7 cellular contexts compared by ENCODE assay signal in genomic region chr7:30143748-30144251, GRCh38. TPM values are rescaled to one million over a fixed set of nuclear protein-coding genes. Genes with fewer than 3 reads are reported as not detected.
DNase-seq lines count a peak whose midpoint lies in the region; ATAC-seq, FAIRE-seq and TF ChIP-seq lines count a peak whose summit lies in the region.

No MANE protein-coding gene starts in this region.

- WGBS in mesenchymal stem cell, result 95% methylated on average over 1 of the region's 1 CpG
- WGBS in aorta, 2 donors, result 93 to 95% methylated on average over 1 of the region's 1 CpG

- H3K4me2 ChIP-seq in neural progenitor cell (no peak overlapping the region), mesenchymal stem cell (ENCODE audit: low read length, poor library complexity, severe bottlenecking) (no peak overlapping the region)

- no peak overlapping the region for H3K4me3 Mint-ChIP-seq in stimulated activated naive CD8-positive, alpha-beta T cell treated with anti-CD3 and anti-CD28 coated beads, Interleukin-15, Interleukin-2, amounts not matched to agents 100 ng/mL and 50 ng/mL, for 24 hours
- H3K4me3 Mint-ChIP-seq in neural progenitor cell, result no peak overlapping the region

- peak overlapping the region; percentile 5 for H3K27ac Mint-ChIP-seq in stimulated activated naive CD8-positive, alpha-beta T cell treated with anti-CD3 and anti-CD28 coated beads, Interleukin-15, Interleukin-2, amounts not matched to agents 100 ng/mL and 50 ng/mL, for 24 hours
- H3K27ac Mint-ChIP-seq in neural progenitor cell, result no peak overlapping the region

- H2AK5ac ChIP-seq in mesenchymal stem cell (ENCODE audit: low read length, severe bottlenecking), result no peak overlapping the region

- intact Hi-C loops in aorta (cut with DNase I), result no loop called here

- H3F3A ChIP-seq in neural progenitor cell (ENCODE audit: low read depth), result peaks cover 4% of the 10 kb centered on the region

- H4K20me1 ChIP-seq in neural progenitor cell (ENCODE audit: low read depth), result peaks cover 11% of the 10 kb centered on the region

- no peak overlapping the region for H3K14ac ChIP-seq in mesenchymal stem cell (ENCODE audit: low read length in 2 of 2)

- H2BK15ac ChIP-seq in mesenchymal stem cell (ENCODE audit: low read depth, poor library complexity, severe bottlenecking), result no peak overlapping the region

- no peaks in the 10 kb centered on the region for H3K9me3 ChIP-seq in neural progenitor cell (ENCODE audit: low read depth)
- H3K9me3 ChIP-seq in mesenchymal stem cell (ENCODE audit: control insufficient read depth, low read length), result no peaks in the 10 kb centered on the region
- H3K9me3 ChIP-seq in aorta (ENCODE audit: control insufficient read depth, low read length), result no peaks in the 10 kb centered on the region

- peaks cover 4% of the 10 kb centered on the region for H3K36me3 ChIP-seq in bronchial epithelial cell (ENCODE audit: control insufficient read depth, insufficient read depth, low read length)
- no peaks in the 10 kb centered on the region for H3K36me3 ChIP-seq in neural progenitor cell
- peaks cover 0 to 8% of the 10 kb centered on the region in 2 experiments for H3K36me3 ChIP-seq in mesenchymal stem cell (ENCODE audit: control insufficient read depth in 1 of 2, insufficient read depth in 2 of 2, low read depth in 1 of 2, low read length in 2 of 2)
- H3K36me3 ChIP-seq in aorta (ENCODE audit: control insufficient read depth in 1 of 2, insufficient read depth in 2 of 2, low read length in 1 of 2), result no peaks in the 10 kb centered on the region

- no peak overlapping the region for H3K4me3 ChIP-seq in HL-60 (replicated peaks; ENCODE audit: insufficient read depth, low read length)
- H3K4me3 ChIP-seq in bronchial epithelial cell (ENCODE audit: low read depth, low read length), result no peak overlapping the region
- H3K4me3 ChIP-seq in neural progenitor cell, result no peak overlapping the region
- no peak overlapping the region for H3K4me3 ChIP-seq in mesenchymal stem cell (ENCODE audit: insufficient read depth in 1 of 2, low read depth in 1 of 2, low read length in 2 of 2)
- H3K4me3 ChIP-seq in aorta (ENCODE audit: low read length in 2 of 2), result no peak overlapping the region

- no peak overlapping the region for H3K4ac ChIP-seq in mesenchymal stem cell (ENCODE audit: low read depth in 1 of 2, low read length in 2 of 2)

- H2AFZ ChIP-seq in neural progenitor cell (replicated peaks) (no peak overlapping the region), mesenchymal stem cell (ENCODE audit: low read depth, low read length) (no peak overlapping the region)

- H3K79me2 ChIP-seq in neural progenitor cell (ENCODE audit: low read depth), result peaks cover 7% of the 10 kb centered on the region

- H3K79me1 ChIP-seq in mesenchymal stem cell (replicated peaks; ENCODE audit: low read length, poor library complexity, severe bottlenecking), result peaks cover 10% of the 10 kb centered on the region

- H2BK120ac ChIP-seq in mesenchymal stem cell (ENCODE audit: low read depth, low read length), result no peak overlapping the region

- H3K9me3 Mint-ChIP-seq in stimulated activated naive CD8-positive, alpha-beta T cell treated with anti-CD3 and anti-CD28 coated beads, Interleukin-15, Interleukin-2, amounts not matched to agents 100 ng/mL and 50 ng/mL, for 24 hours, result no peaks in the 10 kb centered on the region
- H3K9me3 Mint-ChIP-seq in neural progenitor cell, result no peaks in the 10 kb centered on the region

- no peak overlapping the region for H4K91ac ChIP-seq in mesenchymal stem cell (ENCODE audit: low read length)

- H3K4me1 ChIP-seq in neural progenitor cell (peaks cover 23% of the 10 kb centered on the region), mesenchymal stem cell (ENCODE audit: control insufficient read depth, insufficient read depth, low read depth, low read length) (peaks cover 4% of the 10 kb centered on the region), aorta (ENCODE audit: control insufficient read depth in 1 of 2, insufficient read depth in 2 of 2, low read length in 2 of 2) (peaks cover 4 to 10% of the 10 kb centered on the region in 2 donors)

- H3K9ac ChIP-seq in neural progenitor cell (no peak overlapping the region), mesenchymal stem cell (ENCODE audit: low read length) (no peak overlapping the region)

- no peak overlapping the region for H4K8ac ChIP-seq in mesenchymal stem cell (ENCODE audit: low read length)

- H2BK12ac ChIP-seq in mesenchymal stem cell (ENCODE audit: low read length in 2 of 2), result no peak overlapping the region

- peaks cover 19% of the 10 kb centered on the region for H3K4me1 Mint-ChIP-seq in stimulated activated naive CD8-positive, alpha-beta T cell treated with anti-CD3 and anti-CD28 coated beads, Interleukin-15, Interleukin-2, amounts not matched to agents 100 ng/mL and 50 ng/mL, for 24 hours (ENCODE audit: low read depth)
- H3K4me1 Mint-ChIP-seq in neural progenitor cell, result no peaks in the 10 kb centered on the region

- H3K36me3 Mint-ChIP-seq in stimulated activated naive CD8-positive, alpha-beta T cell treated with anti-CD3 and anti-CD28 coated beads, Interleukin-15, Interleukin-2, amounts not matched to agents 100 ng/mL and 50 ng/mL, for 24 hours (ENCODE audit: low read depth), result no peaks in the 10 kb centered on the region
- no peaks in the 10 kb centered on the region for H3K36me3 Mint-ChIP-seq in neural progenitor cell

- ATAC-seq in aorta (ENCODE audit: low FRiP score), result no peak

- H3K18ac ChIP-seq in mesenchymal stem cell (ENCODE audit: low read depth in 1 of 2, low read length in 2 of 2), result no peak overlapping the region

- no peak for DNase-seq in HL-60 (ENCODE audit: low read depth in 1 of 2, low spot score in 1 of 2)
- peak; percentile 57 for DNase-seq in NCI-H226
- DNase-seq in bronchial epithelial cell (ENCODE audit: low read depth), result peak; percentile 89
- no peak for DNase-seq in neural progenitor cell (ENCODE audit: low spot score)
- no peak for DNase-seq in mesenchymal stem cell
- no peak for DNase-seq in aorta

- H3K27me3 ChIP-seq in HL-60 (ENCODE audit: insufficient read depth, poor library complexity, severe bottlenecking) (no peaks in the 10 kb centered on the region), bronchial epithelial cell (ENCODE audit: control insufficient read depth, insufficient read depth, low read length) (no peaks in the 10 kb centered on the region), neural progenitor cell (no peaks in the 10 kb centered on the region), mesenchymal stem cell (ENCODE audit: control insufficient read depth in 1 of 2, insufficient read depth in 1 of 2, low read length in 2 of 2) (no peaks in the 10 kb centered on the region), aorta (ENCODE audit: control insufficient read depth in 1 of 2, insufficient read depth in 2 of 2, low read length in 1 of 2) (no peaks in the 10 kb centered on the region)

- no peak overlapping the region for H3K23ac ChIP-seq in mesenchymal stem cell (ENCODE audit: low read length in 2 of 2)

- H3K27me3 Mint-ChIP-seq in stimulated activated naive CD8-positive, alpha-beta T cell treated with anti-CD3 and anti-CD28 coated beads, Interleukin-15, Interleukin-2, amounts not matched to agents 100 ng/mL and 50 ng/mL, for 24 hours, result no peaks in the 10 kb centered on the region
- peaks cover 2% of the 10 kb centered on the region for H3K27me3 Mint-ChIP-seq in neural progenitor cell (ENCODE audit: insufficient read depth, low read depth)

- no peak for FAIRE-seq in bronchial epithelial cell (lab: Jason Lieb, UNC)

- TF ChIP-seq CTCF in HL-60 (IDR thresholded peaks at IDR 0.05; ENCODE audit: insufficient read depth, low read length), result no peak
- TF ChIP-seq CTCF in bronchial epithelial cell (IDR thresholded peaks at IDR 0.05; ENCODE audit: insufficient read depth, low read length, severe bottlenecking), result no peak
- TF ChIP-seq CTCF in neural progenitor cell (IDR thresholded peaks at IDR 0.05), result no peak

- H3K27ac ChIP-seq in HL-60 (replicated peaks), result 0 out of 2 replicates have a peak overlapping the region, but pooled peaks have one; percentile 4
- no peak overlapping the region for H3K27ac ChIP-seq in neural progenitor cell
- H3K27ac ChIP-seq in mesenchymal stem cell (ENCODE audit: low read length, poor library complexity, severe bottlenecking), result no peak overlapping the region
- H3K27ac ChIP-seq in aorta (ENCODE audit: low read depth in 1 of 2, low read length in 2 of 2), result no peak overlapping the region

- H2BK5ac ChIP-seq in mesenchymal stem cell (ENCODE audit: low read depth, low read length, poor library complexity, severe bottlenecking), result no peak overlapping the region

RNA-seq across cellular contexts. Expression of gene MTURN, which starts 9.0 kb away (rescaled TPM):
- 18.4 and 43.7 TPM in 2 replicates for total RNA-seq in bronchial epithelial cell
- 12.6 and 18.0 TPM in 2 replicates for total RNA-seq in neural progenitor cell (ENCODE audit: low replicate concordance)
- 2.0 TPM for polyA plus RNA-seq in mesenchymal stem cell (2013, experiment 1 of 2)
- polyA plus RNA-seq in mesenchymal stem cell (2013, experiment 2 of 2), result 2.1 TPM
- total RNA-seq in aorta, result 10 to 100 TPM; 43.4 to 72.5 TPM
- polyA plus RNA-seq in aorta, result 100 to 1,000 TPM in 1 of 2 donors, 10 to 100 TPM in 1; 44.5 to 110 TPM

Comparison
In these comparisons a context has a peak if more than half of its experiments do, and no peak if none do; other contexts are left out.
1. DNase-seq: peak in NCI-H226 (single experiment) and bronchial epithelial cell (single experiment); none in HL-60 (0 of 2), neural progenitor cell (single experiment), mesenchymal stem cell (single experiment) and aorta (0 of 2).